Comparison of ENCODE assay signal across 23 cellular contexts in the genomic region with DNA sequence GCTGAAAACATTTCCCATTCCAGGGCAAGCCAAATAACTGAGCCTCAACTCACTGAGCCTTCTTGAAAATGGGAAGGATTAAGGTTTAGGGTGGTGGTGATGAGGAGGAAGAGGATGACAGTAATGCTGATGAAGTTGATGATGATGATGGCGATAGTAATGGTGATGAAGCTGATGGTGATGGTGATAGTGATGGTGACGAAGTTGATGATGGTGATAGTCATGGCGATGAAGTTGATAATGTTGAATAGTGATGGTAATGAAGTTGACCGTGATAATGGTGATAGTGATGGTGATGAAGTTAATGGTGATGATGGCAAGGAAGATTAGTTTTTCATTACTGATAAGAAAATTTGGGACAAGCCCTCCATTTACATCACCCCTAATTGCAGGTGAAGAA.
DNase-seq lines count a peak whose midpoint lies in the region; FAIRE-seq and TF ChIP-seq lines count a peak whose summit lies in the region.
"Had no signal": no experiment of that assay in that cellular context is flagged by ENCODE, and none has a peak within 500 bp of the region (broad histone marks: within the 10 kb centered on the region; RNA-seq: fewer than 3 reads in every experiment).

No MANE protein-coding gene starts in this region.

- H3K79me1 ChIP-seq in neuronal stem cell (ENCODE audit: low read depth, low read length): no peaks in the 10 kb centered on the region

- no peaks in the 10 kb centered on the region for H3K27me3 Mint-ChIP-seq in osteocyte (ENCODE audit: unreplicated experiment)

- H3K18ac ChIP-seq in neuronal stem cell (ENCODE audit: low read length): no peak overlapping the region

- no peak overlapping the region for H3K27ac Mint-ChIP-seq in osteocyte (ENCODE audit: unreplicated experiment)
- H3K27ac Mint-ChIP-seq: CD14-positive monocyte; CD4-positive, CD25-positive, alpha-beta regulatory T cell; CD8-positive, alpha-beta T cell had no signal

- H3K36me3 ChIP-seq in HEK293 (ENCODE audit: control insufficient read depth in 2 of 2, insufficient read depth in 1 of 2, low read length in 2 of 2) (no peaks in the 10 kb centered on the region), neuronal stem cell (replicated peaks in 1 of 2; ENCODE audit: control insufficient read depth in 2 of 2, insufficient read depth in 2 of 2, low read length in 2 of 2) (no peaks in the 10 kb centered on the region)
- H3K36me3 ChIP-seq: BE2C, BLaER1 had no signal

- CTCF ChIA-PET in HEK293 (lab: Yijun Ruan, JAX): interaction anchor here (0.6 kb wide), 1 partner anchor 272 kb away, joined by 3 read pairs; no protein-coding TSS in a partner anchor

- H3K9me3 ChIP-seq in HEK293 (ENCODE audit: control insufficient read depth, insufficient read depth, low read depth, low read length) (no peaks in the 10 kb centered on the region), neuronal stem cell (replicated peaks in 1 of 2; ENCODE audit: control insufficient read depth in 2 of 2, insufficient read depth in 1 of 2, low read depth in 1 of 2, low read length in 2 of 2) (no peaks in the 10 kb centered on the region)
- H3K9me3 ChIP-seq: BE2C, BLaER1, Caco-2 had no signal

- FAIRE-seq in HTR-8/SVneo (lab: Jason Lieb, UNC) (peak; percentile 95), urothelium cell line (lab: Jason Lieb, UNC) (peak; percentile 84)
- FAIRE-seq: A204.1, D721Med, G401.6, GM12891 had no signal

- no peaks in the 10 kb centered on the region for H3K4me1 ChIP-seq in HEK293 (ENCODE audit: control insufficient read depth, insufficient read depth, low read length)
- peaks cover 0 to 8% of the 10 kb centered on the region in 2 donors for H3K4me1 ChIP-seq in neuronal stem cell (ENCODE audit: control insufficient read depth in 2 of 2, insufficient read depth in 1 of 2, low read depth in 1 of 2, low read length in 2 of 2)
- H3K4me1 ChIP-seq: BE2C, BLaER1 had no signal

- H3K4me3 ChIP-seq in HEK293 (ENCODE audit: low read depth, low read length) (no peak overlapping the region), neuronal stem cell (ENCODE audit: low read length in 2 of 2) (no peak overlapping the region)
- H3K4me3 ChIP-seq: BLaER1 had no signal

- no peaks in the 10 kb centered on the region for H3K9me3 Mint-ChIP-seq in osteocyte (ENCODE audit: unreplicated experiment)
- H3K9me3 Mint-ChIP-seq: CD8-positive, alpha-beta T cell had no signal

- POLR2A ChIA-PET in HEK293 (lab: Yijun Ruan, JAX): no interaction called here

- no peak overlapping the region for H2BK15ac ChIP-seq in neuronal stem cell (ENCODE audit: low read length)

- H3K23ac ChIP-seq in neuronal stem cell (ENCODE audit: low read depth, low read length, poor library complexity): no peak overlapping the region

- TF ChIP-seq CTCF in HEK293 (tag by site-specific recombination; IDR thresholded peaks at IDR 0.05): no peak
- TF ChIP-seq CTCF in osteocyte (IDR thresholded peaks at IDR 0.05): no peak

- no peak overlapping the region for H4K8ac ChIP-seq in neuronal stem cell (ENCODE audit: low read depth, low read length)

- H2AK5ac ChIP-seq in neuronal stem cell (ENCODE audit: low read depth, low read length): no peak overlapping the region

- H2BK12ac ChIP-seq in neuronal stem cell (ENCODE audit: low read length): no peak overlapping the region

- DNase-seq in HTR-8/SVneo (ENCODE audit: insufficient read length, low spot score): no peak
- no peak for DNase-seq in neuronal stem cell (ENCODE audit: low spot score)
- no peak for DNase-seq in urothelium cell line (ENCODE audit: low spot score)
- DNase-seq in NCI-H524 treated with DMSO at 0.1 percent for 48 hours (lab: John Stamatoyannopoulos, UW): no peak
- no peak for DNase-seq in osteocyte (ENCODE audit: extremely low spot score, unreplicated experiment)
- DNase-seq in GM19238 (ENCODE audit: insufficient read length, low spot score): no peak
- DNase-seq: 8988T; ACHN; BE2C; C1 segment of cervical spinal cord; Caco-2; Calu3; CD4-positive, CD25-positive, alpha-beta regulatory T cell; CD8-positive, alpha-beta T cell; DMS79 treated with DMSO at 0.1 percent for 48 hours; GF-D8 had no signal

- H3K4me2 ChIP-seq in neuronal stem cell (ENCODE audit: insufficient read depth, low read length, poor library complexity, severe bottlenecking): no peak overlapping the region
- H3K4me2 ChIP-seq: BLaER1 had no signal

- 100% methylated on average over 2 to 4 of the region's 4 CpGs for WGBS in neuronal stem cell (ENCODE audit: extremely low coverage in 2 of 2, insufficient read length in 2 of 2, insufficient replicate concordance in 1 of 2), 2 donors

- no peak overlapping the region for H2BK120ac ChIP-seq in neuronal stem cell (ENCODE audit: low read depth, low read length)

- H3K36me3 Mint-ChIP-seq in osteocyte (ENCODE audit: unreplicated experiment): no peaks in the 10 kb centered on the region
- H3K36me3 Mint-ChIP-seq: CD14-positive monocyte; CD4-positive, CD25-positive, alpha-beta regulatory T cell; CD8-positive, alpha-beta T cell had no signal

- H3K4ac ChIP-seq in neuronal stem cell (ENCODE audit: low read length): no peak overlapping the region

- no peak overlapping the region for H4K91ac ChIP-seq in neuronal stem cell (ENCODE audit: low read depth, low read length, poor library complexity)

- H2BK5ac ChIP-seq in neuronal stem cell (ENCODE audit: low read length): no peak overlapping the region

- H3K4me1 Mint-ChIP-seq in osteocyte (ENCODE audit: unreplicated experiment): no peaks in the 10 kb centered on the region
- H3K4me1 Mint-ChIP-seq: CD14-positive monocyte; CD4-positive, CD25-positive, alpha-beta regulatory T cell had no signal

- H3K9ac ChIP-seq in neuronal stem cell (ENCODE audit: low read depth, low read length, poor library complexity): peak overlapping the region; percentile 36
- H3K9ac ChIP-seq: BLaER1 had no signal

- no peak overlapping the region for H3K27ac ChIP-seq in HEK293 (ENCODE audit: extremely low read depth, low read depth, low read length)
- no peak overlapping the region for H3K27ac ChIP-seq in neuronal stem cell (replicated peaks; ENCODE audit: low read length)
- H3K27ac ChIP-seq: BLaER1 had no signal

- no peak overlapping the region for H3K14ac ChIP-seq in neuronal stem cell (ENCODE audit: low read length)

- H3K4me3 Mint-ChIP-seq in osteocyte (ENCODE audit: unreplicated experiment): no peak overlapping the region
- H3K4me3 Mint-ChIP-seq: CD14-positive monocyte; CD4-positive, CD25-positive, alpha-beta regulatory T cell; CD8-positive, alpha-beta T cell had no signal

- H2AFZ ChIP-seq in neuronal stem cell (ENCODE audit: low read length): no peak overlapping the region

- no peaks in the 10 kb centered on the region for H3K27me3 ChIP-seq in neuronal stem cell (ENCODE audit: control insufficient read depth in 3 of 3, insufficient read depth in 3 of 3, low read depth in 1 of 3, low read length in 3 of 3)
- H3K27me3 ChIP-seq: BE2C, BLaER1 had no signal

TF ChIP-seq in HEK293, 187 proteins besides CTCF, POLR2A, EP300 and RAD21:
- TF ChIP-seq, protein P1, sequence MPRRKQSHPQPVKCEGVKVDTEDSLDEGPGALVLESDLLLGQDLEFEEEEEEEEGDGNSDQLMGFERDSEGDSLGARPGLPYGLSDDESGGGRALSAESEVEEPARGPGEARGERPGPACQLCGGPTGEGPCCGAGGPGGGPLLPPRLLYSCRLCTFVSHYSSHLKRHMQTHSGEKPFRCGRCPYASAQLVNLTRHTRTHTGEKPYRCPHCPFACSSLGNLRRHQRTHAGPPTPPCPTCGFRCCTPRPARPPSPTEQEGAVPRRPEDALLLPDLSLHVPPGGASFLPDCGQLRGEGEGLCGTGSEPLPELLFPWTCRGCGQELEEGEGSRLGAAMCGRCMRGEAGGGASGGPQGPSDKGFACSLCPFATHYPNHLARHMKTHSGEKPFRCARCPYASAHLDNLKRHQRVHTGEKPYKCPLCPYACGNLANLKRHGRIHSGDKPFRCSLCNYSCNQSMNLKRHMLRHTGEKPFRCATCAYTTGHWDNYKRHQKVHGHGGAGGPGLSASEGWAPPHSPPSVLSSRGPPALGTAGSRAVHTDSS (tag by site-specific recombination; IDR thresholded peaks at IDR 0.05): peak; percentile 81
- TF ChIP-seq, protein P2, sequence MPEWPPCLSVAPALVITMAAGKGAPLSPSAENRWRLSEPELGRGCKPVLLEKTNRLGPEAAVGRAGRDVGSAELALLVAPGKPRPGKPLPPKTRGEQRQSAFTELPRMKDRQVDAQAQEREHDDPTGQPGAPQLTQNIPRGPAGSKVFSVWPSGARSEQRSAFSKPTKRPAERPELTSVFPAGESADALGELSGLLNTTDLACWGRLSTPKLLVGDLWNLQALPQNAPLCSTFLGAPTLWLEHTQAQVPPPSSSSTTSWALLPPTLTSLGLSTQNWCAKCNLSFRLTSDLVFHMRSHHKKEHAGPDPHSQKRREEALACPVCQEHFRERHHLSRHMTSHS (tag by site-specific recombination; IDR thresholded peaks at IDR 0.05): no peak
